ENCODE assay signal across 36 cellular contexts in genomic region chr6:92126983-92127382, GRCh38.
"Had no signal": no experiment of that assay in that cellular context is flagged by ENCODE, and none has a peak within 500 bp of the region (broad histone marks: within the 10 kb centered on the region; RNA-seq: fewer than 3 reads in every experiment).

No MANE protein-coding gene starts in this region.

- DNase-seq: activated CD4-positive, alpha-beta T cell treated with anti-CD3 and anti-CD28 coated beads for 1 hour; activated CD4-positive, alpha-beta T cell treated with anti-CD3 and anti-CD28 coated beads for 48 hours; activated CD4-positive, alpha-beta T cell treated with anti-CD3 and anti-CD28 coated beads, Interleukin-2, amount 50 U/mL, for 4 hours; activated CD4-positive, CD25-positive, alpha-beta regulatory T cell; activated CD8-positive, alpha-beta T cell treated with anti-CD3 and anti-CD28 coated beads for 36 hours; activated effector memory CD4-positive, alpha-beta T cell treated with anti-CD3 and anti-CD28 coated beads, Interleukin-2, amount 50 U/mL, for 16 hours; activated naive CD4-positive, alpha-beta T cell; activated naive CD4-positive, alpha-beta T cell treated with anti-CD3 and anti-CD28 coated beads, Interleukin-2, amount 50 U/mL, for 16 hours; activated naive CD8-positive, alpha-beta T cell treated with anti-CD3 and anti-CD28 coated beads for 36 hours; activated T-cell treated with anti-CD3 and anti-CD28 coated beads, Interleukin-2, amount 50 U/mL, for 1 hour; activated T-cell treated with anti-CD3 and anti-CD28 coated beads, Interleukin-2, amount 50 U/mL, for 72 hours; amniotic stem cell; brain microvascular endothelial cell; central memory CD4-positive, alpha-beta T cell; NCI-H1092 treated with DMSO at 0.1 percent for 48 hours; NCI-H1417; NCI-H146; NCI-H187; NCI-H2029 treated with DMSO at 0.1 percent for 48 hours; NCI-H2107; NCI-H2171 treated with DMSO at 0.1 percent for 48 hours; NCI-H2227 treated with DMSO at 0.1 percent for 48 hours; NCI-H446; NCI-H510A treated with DMSO at 0.1 percent for 48 hours; NCI-H526 treated with DMSO at 0.1 percent for 48 hours; NCI-H774; NK-92 treated with Interleukin-12 subunit alpha and Interleukin-12 subunit beta, amount 100 ng/mL, for 24 hours; PC-3; Peyer's patch; Right ventricle myocardium superior; RPMI8226; T1000; WERI-Rb-1 had no signal

- H3K9me3 Mint-ChIP-seq: activated CD8-positive, alpha-beta T cell treated with anti-CD3 and anti-CD28 coated beads for 36 hours had no signal

- H3K4me1 Mint-ChIP-seq: activated naive CD8-positive, alpha-beta T cell treated with anti-CD3 and anti-CD28 coated beads for 36 hours; activated T-helper 17 cell treated with anti-CD3 and anti-CD28 coated beads, Interleukin-2, amount 50 U/mL, for 72 hours had no signal

- H3K36me3 Mint-ChIP-seq: activated naive CD8-positive, alpha-beta T cell treated with anti-CD3 and anti-CD28 coated beads for 36 hours had no signal

- H3K9me3 ChIP-seq: Peyer's patch had no signal

- H3K27me3 ChIP-seq: brain microvascular endothelial cell, Peyer's patch had no signal

- H3K4me3 Mint-ChIP-seq: activated CD8-positive, alpha-beta T cell treated with anti-CD3 and anti-CD28 coated beads for 36 hours; activated naive CD8-positive, alpha-beta T cell treated with anti-CD3 and anti-CD28 coated beads for 36 hours; activated T-cell treated with anti-CD3 and anti-CD28 coated beads, Interleukin-2, amount 50 U/mL, for 72 hours; activated T-helper 17 cell treated with anti-CD3 and anti-CD28 coated beads, Interleukin-2, amount 50 U/mL, for 72 hours had no signal

- H3K4me1 ChIP-seq: Peyer's patch had no signal

- FAIRE-seq: K562 had no signal

- H3K4me3 ChIP-seq: K562, Peyer's patch, SK-N-MC had no signal

- H3K27ac ChIP-seq: brain microvascular endothelial cell, Peyer's patch, SK-N-MC, WERI-Rb-1 had no signal

- H3K27ac Mint-ChIP-seq: activated CD8-positive, alpha-beta T cell treated with anti-CD3 and anti-CD28 coated beads for 36 hours; activated naive CD8-positive, alpha-beta T cell treated with anti-CD3 and anti-CD28 coated beads for 36 hours; activated T-cell treated with anti-CD3 and anti-CD28 coated beads, Interleukin-2, amount 50 U/mL, for 72 hours; activated T-helper 17 cell treated with anti-CD3 and anti-CD28 coated beads, Interleukin-2, amount 50 U/mL, for 72 hours had no signal

- ATAC-seq: activated CD8-positive, alpha-beta T cell treated with anti-CD3 and anti-CD28 coated beads for 36 hours; activated T-cell treated with anti-CD3 and anti-CD28 coated beads, Interleukin-2, amount 50 U/mL, for 72 hours; activated T-helper 17 cell treated with anti-CD3 and anti-CD28 coated beads, Interleukin-2, amount 50 U/mL, for 72 hours; K562 had no signal

- H3K27me3 Mint-ChIP-seq: activated CD8-positive, alpha-beta T cell treated with anti-CD3 and anti-CD28 coated beads for 36 hours; activated naive CD8-positive, alpha-beta T cell treated with anti-CD3 and anti-CD28 coated beads for 36 hours; activated T-helper 17 cell treated with anti-CD3 and anti-CD28 coated beads, Interleukin-2, amount 50 U/mL, for 72 hours had no signal

- H3K36me3 ChIP-seq: brain microvascular endothelial cell, Peyer's patch, WERI-Rb-1 had no signal
